In the genomic region with DNA sequence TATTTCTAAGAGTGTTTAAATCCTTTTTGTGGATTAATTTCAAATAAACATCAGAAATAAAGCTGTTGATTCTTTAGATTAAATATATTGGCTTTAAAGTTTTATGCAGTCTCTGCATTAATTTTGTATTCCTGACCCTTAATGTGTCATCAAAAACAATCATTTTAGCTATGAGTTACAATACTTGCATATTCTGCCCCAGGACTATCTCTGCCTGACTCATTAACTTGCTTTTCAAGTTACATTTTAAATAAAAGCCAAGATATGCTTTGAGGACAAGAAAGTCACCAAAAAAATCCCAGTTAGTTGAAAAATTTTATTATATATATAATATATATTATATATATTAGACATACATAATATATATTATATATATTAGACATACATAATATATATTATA, we compare ENCODE assay signal across 26 cellular contexts.
"Had no signal": no experiment of that assay in that cellular context is flagged by ENCODE, and none has a peak within 500 bp of the region (broad histone marks: within the 10 kb centered on the region; RNA-seq: fewer than 3 reads in every experiment).

No MANE protein-coding gene starts in this region.

- H3K4me1 ChIP-seq: left lung, lower lobe of right lung, prostate gland, suprapubic skin, upper lobe of right lung had no signal

- FAIRE-seq: urothelium cell line had no signal

- H3K9me3 ChIP-seq: left lung, lower lobe of right lung, ovary, prostate gland, suprapubic skin, thoracic aorta, tibial artery, upper lobe of right lung had no signal

- ATAC-seq: left colon; left lung; lower lobe of right lung; natural killer cell; right cardiac atrium; sciatic nerve; stimulated activated effector memory CD8-positive, alpha-beta T cell treated with anti-CD3 and anti-CD28 coated beads, Interleukin-12 subunit alpha, Interleukin-12 subunit beta, amount 100 ng/mL, for 72 hours; upper lobe of right lung had no signal

- H3K27ac ChIP-seq: left lung, lower lobe of right lung, ovary, prostate gland, skin epidermis, suprapubic skin, thoracic aorta, tibial artery, upper lobe of right lung had no signal

- H3K36me3 ChIP-seq: left lung, lower lobe of right lung, ovary, prostate gland, suprapubic skin, thoracic aorta, tibial artery, upper lobe of right lung had no signal

- H3K27me3 ChIP-seq: left lung, ovary, suprapubic skin, tibial artery, upper lobe of right lung had no signal

- DNase-seq: hypothalamus; immature natural killer cell; kidney; left colon; left lung; lower lobe of right lung; naive B cell; natural killer cell; nephron progenitor cell; ovary; posterior cingulate gyrus; right cardiac atrium; stimulated activated CD4-positive, alpha-beta T cell treated with anti-CD3 and anti-CD28 coated beads, Interleukin-12 subunit alpha, Interleukin-12 subunit beta, amount 100 ng/mL, for 4 hours; stimulated activated CD4-positive, alpha-beta T cell treated with anti-CD3 and anti-CD28 coated beads, Interleukin-15, amount 100 ng/mL, for 24 hours; stimulated activated CD4-positive, alpha-beta T cell treated with anti-CD3 and anti-CD28 coated beads, Interleukin-2, amount 100 ng/mL, for 24 hours; stimulated activated CD4-positive, alpha-beta T cell treated with anti-CD3 and anti-CD28 coated beads, Interleukin-4, amount 100 ng/mL, for 24 hours; stimulated activated naive CD4-positive, alpha-beta T cell; tibial artery; upper lobe of right lung had no signal

- H3K4me3 ChIP-seq: left lung, lower lobe of right lung, ovary, prostate gland, skin epidermis, suprapubic skin, thoracic aorta, tibial artery, upper lobe of right lung had no signal
